22 cellular contexts compared by ENCODE assay signal in genomic region chr2:239111401-239112100, GRCh38.
DNase-seq lines count a peak whose midpoint lies in the region; ATAC-seq, FAIRE-seq and TF ChIP-seq lines count a peak whose summit lies in the region.
"Had no signal": no experiment of that assay in that cellular context is flagged by ENCODE, and none has a peak within 500 bp of the region (broad histone marks: within the 10 kb centered on the region; RNA-seq: fewer than 3 reads in every experiment).

No MANE protein-coding gene starts in this region.

- H3K4me3 ChIP-seq in DND-41 (ENCODE audit: low read depth in 1 of 2, low read length in 2 of 2), result no peak overlapping the region
- H3K4me3 ChIP-seq in esophagus muscularis mucosa, result no peak overlapping the region
- H3K4me3 ChIP-seq in neuronal stem cell (ENCODE audit: low read length in 2 of 2), result no peak overlapping the region
- H3K4me3 ChIP-seq in testis, result no peak overlapping the region
- H3K4me3 ChIP-seq: K562 had no signal

- no peak overlapping the region for H2AK5ac ChIP-seq in neuronal stem cell (ENCODE audit: low read depth, low read length)

- peak overlapping the region; percentile 6 for H3K18ac ChIP-seq in neuronal stem cell (ENCODE audit: low read length)

- H3K4ac ChIP-seq in neuronal stem cell (ENCODE audit: low read length), result no peak overlapping the region

- TF ChIP-seq CTCF in DND-41 (IDR thresholded peaks at IDR 0.05; ENCODE audit: borderline replicate concordance, extremely low read depth, low read length, poor library complexity, severe bottlenecking) (no peak), esophagus muscularis mucosa (IDR thresholded peaks at IDR 0.05) (no peak), testis (IDR thresholded peaks at IDR 0.05) (no peak)

- H2AFZ ChIP-seq in DND-41 (ENCODE audit: low read depth, low read length), result no peak overlapping the region
- H2AFZ ChIP-seq in neuronal stem cell (ENCODE audit: low read length), result no peak overlapping the region

- no peak overlapping the region for H2BK120ac ChIP-seq in neuronal stem cell (ENCODE audit: low read depth, low read length)

- peaks cover 18% of the 10 kb centered on the region for H3K79me2 ChIP-seq in DND-41 (ENCODE audit: insufficient read depth, low read length)

- H3K4me2 ChIP-seq in DND-41 (ENCODE audit: insufficient read depth, low read length), result no peak overlapping the region
- H3K4me2 ChIP-seq in neuronal stem cell (ENCODE audit: insufficient read depth, low read length, poor library complexity, severe bottlenecking), result no peak overlapping the region

- H3K23ac ChIP-seq in neuronal stem cell (ENCODE audit: low read depth, low read length, poor library complexity), result peak overlapping the region; percentile 17

- intact Hi-C loops in esophagus muscularis mucosa (cut with DNase I) (no loop called here), testis (cut with DNase I; ENCODE audit: low total_unique reads) (no loop called here)

- TF ChIP-seq POLR2A in esophagus muscularis mucosa (IDR thresholded peaks at IDR 0.05; ENCODE audit: low read depth) (no peak), testis (IDR thresholded peaks at IDR 0.05) (no peak), H54 (IDR thresholded peaks at IDR 0.05; ENCODE audit: low read depth, low read length) (no peak)

- H3K9ac ChIP-seq in DND-41 (ENCODE audit: low read depth, low read length) (no peak overlapping the region), neuronal stem cell (ENCODE audit: low read depth, low read length, poor library complexity) (peak overlapping the region; percentile 77)

- no peak for FAIRE-seq in H54 (lab: Jason Lieb, UNC)
- FAIRE-seq: K562 had no signal

- H3K27ac ChIP-seq in DND-41 (ENCODE audit: low read length), result peak overlapping the region; percentile 27; the same call in 1 of the 2 replicates
- H3K27ac ChIP-seq in esophagus muscularis mucosa (replicated peaks in 1 of 4), result peak overlapping the region; percentile 82 to 88 (median 84)
- H3K27ac ChIP-seq in neuronal stem cell (replicated peaks; ENCODE audit: low read length), result no peak overlapping the region
- peak overlapping the region; percentile 32 to 68 for H3K27ac ChIP-seq in testis

- H4K91ac ChIP-seq in neuronal stem cell (ENCODE audit: low read depth, low read length, poor library complexity), result no peak overlapping the region

- peak overlapping the region; percentile 31 for H3K14ac ChIP-seq in neuronal stem cell (ENCODE audit: low read length)

- TF ChIP-seq EP300 in esophagus muscularis mucosa (IDR thresholded peaks at IDR 0.05), result no peak

- H4K8ac ChIP-seq in neuronal stem cell (ENCODE audit: low read depth, low read length), result peak overlapping the region; percentile 57

- 87% methylated on average over 26 of the region's 36 CpGs for WGBS in esophagus muscularis mucosa
- no CpG with 5 or more reads among the region's 36 CpGs for WGBS in neuronal stem cell (ENCODE audit: extremely low coverage in 2 of 2, insufficient read length in 2 of 2, insufficient replicate concordance in 1 of 2), 2 donors
- WGBS in testis, 2 donors, result 84% methylated on average over 34 of the region's 36 CpGs; no CpG with 5 or more reads in 1 of the 2 donors

- no peak overlapping the region for H2BK5ac ChIP-seq in neuronal stem cell (ENCODE audit: low read length)

- H3K9me3 ChIP-seq in DND-41 (ENCODE audit: insufficient read depth, low read length, severe bottlenecking) (no peaks in the 10 kb centered on the region), esophagus muscularis mucosa (no peaks in the 10 kb centered on the region), neuronal stem cell (replicated peaks in 1 of 2; ENCODE audit: control insufficient read depth in 2 of 2, insufficient read depth in 1 of 2, low read depth in 1 of 2, low read length in 2 of 2) (no peaks in the 10 kb centered on the region), testis (no peaks in the 10 kb centered on the region)

- H2BK15ac ChIP-seq in neuronal stem cell (ENCODE audit: low read length), result no peak overlapping the region

- H3K27me3 ChIP-seq in DND-41 (ENCODE audit: insufficient read depth, low read length, poor library complexity), result no peaks in the 10 kb centered on the region
- no peaks in the 10 kb centered on the region for H3K27me3 ChIP-seq in esophagus muscularis mucosa
- H3K27me3 ChIP-seq in neuronal stem cell (ENCODE audit: control insufficient read depth in 3 of 3, insufficient read depth in 3 of 3, low read depth in 1 of 3, low read length in 3 of 3), result no peaks in the 10 kb centered on the region
- no peaks in the 10 kb centered on the region for H3K27me3 ChIP-seq in testis

- H3K36me3 ChIP-seq in DND-41 (ENCODE audit: insufficient read depth, low read length), result peaks cover 100% of the 10 kb centered on the region
- peaks cover 10 to 69% (median 61%) of the 10 kb centered on the region in 4 donors for H3K36me3 ChIP-seq in esophagus muscularis mucosa
- H3K36me3 ChIP-seq in neuronal stem cell (replicated peaks in 1 of 2; ENCODE audit: control insufficient read depth in 2 of 2, insufficient read depth in 2 of 2, low read length in 2 of 2), result peaks cover 15 to 71% of the 10 kb centered on the region in 2 donors
- no peaks in the 10 kb centered on the region for H3K36me3 ChIP-seq in testis (ENCODE audit: low read depth, missing control alignments)

- DNase-seq in DND-41 (no peak), esophagus muscularis mucosa (ENCODE audit: extremely low spot score) (no peak), neuronal stem cell (ENCODE audit: low spot score) (no peak), testis (no peak), H54 (ENCODE audit: insufficient read length, low spot score) (no peak), NCI-H1092 (lab: John Stamatoyannopoulos, UW) (no peak), hippocampal formation (lab: John Stamatoyannopoulos, UW) (no peak)
- DNase-seq: Calu3; CD4-positive, alpha-beta T cell; DMS79; HCEC 1CT; MV-4-11; NCI-H1417 treated with DMSO at 0.1 percent for 48 hours; NCI-H1930; NCI-H2171; NCI-H446; NK-92 treated with Interleukin-12 subunit alpha and Interleukin-12 subunit beta, amount 100 ng/mL, for 24 hours; OCI-M1; RPMI8226; SIG-M5 had no signal

- H3K4me1 ChIP-seq in DND-41 (ENCODE audit: insufficient read depth, low read length) (no peaks in the 10 kb centered on the region), esophagus muscularis mucosa (peaks cover 21 to 69% (median 58%) of the 10 kb centered on the region in 4 donors), neuronal stem cell (ENCODE audit: control insufficient read depth in 2 of 2, insufficient read depth in 1 of 2, low read depth in 1 of 2, low read length in 2 of 2) (peaks cover 0 to 2% of the 10 kb centered on the region in 2 donors), testis (peaks cover 38% of the 10 kb centered on the region)

- ATAC-seq in DND-41 (ENCODE audit: insufficient read depth, low read depth), result no peak
- no peak for ATAC-seq in HG03565 (IDR thresholded peaks at IDR 0.05; ENCODE audit: unreplicated experiment)
- ATAC-seq: K562 had no signal

- no peak overlapping the region for H2BK12ac ChIP-seq in neuronal stem cell (ENCODE audit: low read length)

- peaks cover 83% of the 10 kb centered on the region for H4K20me1 ChIP-seq in DND-41 (ENCODE audit: insufficient read depth, low read length)

- peaks cover 4% of the 10 kb centered on the region for H3K79me1 ChIP-seq in neuronal stem cell (ENCODE audit: low read depth, low read length)
